35 cellular contexts compared by ENCODE assay signal in genomic region chr1:60692031-60692430, GRCh38.
"Had no signal": no experiment of that assay in that cellular context is flagged by ENCODE, and none has a peak within 500 bp of the region (broad histone marks: within the 10 kb centered on the region; RNA-seq: fewer than 3 reads in every experiment).

No MANE protein-coding gene starts in this region.

- H3K36me3 ChIP-seq: MG63 had no signal

- H3K27me3 ChIP-seq: MG63 had no signal

- H3K27ac ChIP-seq: KMS-11 had no signal

- H3K9me3 ChIP-seq: MG63 had no signal

- H3K4me3 ChIP-seq: MG63 had no signal

- DNase-seq: Karpas-422, Kasumi-1, KBM-7, KG1, MG63, MM.1S, MV-4-11, NCI-H1048, NCI-H1092, NCI-H1092 treated with DMSO at 0.1 percent for 48 hours, NCI-H1105, NCI-H1105 treated with DMSO at 0.1 percent for 48 hours, NCI-H1417, NCI-H1417 treated with DMSO at 0.1 percent for 48 hours, NCI-H1436, NCI-H1436 treated with DMSO at 0.1 percent for 48 hours, NCI-H146, NCI-H1694, NCI-H1694 treated with DMSO at 0.1 percent for 48 hours, NCI-H187, NCI-H187 treated with DMSO at 0.1 percent for 48 hours, NCI-H2029, NCI-H2029 treated with DMSO at 0.1 percent for 48 hours, NCI-H2081, NCI-H2081 treated with DMSO at 0.1 percent for 48 hours, NCI-H2107, NCI-H2171, NCI-H2171 treated with DMSO at 0.1 percent for 48 hours, NCI-H2227 treated with DMSO at 0.1 percent for 48 hours, NCI-H226, NCI-H345, NCI-H446, NCI-H446 treated with DMSO at 0.1 percent for 48 hours, NCI-H510A had no signal
